ENCODE assay signal across 20 cellular contexts in genomic region chr22:27242474-27242873, GRCh38.
DNase-seq lines count a peak whose midpoint lies in the region; FAIRE-seq and TF ChIP-seq lines count a peak whose summit lies in the region.
"Had no signal": no experiment of that assay in that cellular context is flagged by ENCODE, and none has a peak within 500 bp of the region (broad histone marks: within the 10 kb centered on the region; RNA-seq: fewer than 3 reads in every experiment).

No MANE protein-coding gene starts in this region.

- H3K4me1 Mint-ChIP-seq in astrocyte (ENCODE audit: low read depth, unreplicated experiment) (peaks cover 22% of the 10 kb centered on the region), glutamatergic neuron (ENCODE audit: low read depth, unreplicated experiment) (peaks cover 20% of the 10 kb centered on the region)

- no peak overlapping the region for H3K4ac ChIP-seq in neuronal stem cell (ENCODE audit: low read length)

- peaks cover 3% of the 10 kb centered on the region for H3K9me3 ChIP-seq in astrocyte (ENCODE audit: insufficient read depth, low read depth, low read length)
- no peaks in the 10 kb centered on the region for H3K9me3 ChIP-seq in neuronal stem cell (replicated peaks in 1 of 2; ENCODE audit: control insufficient read depth in 2 of 2, insufficient read depth in 1 of 2, low read depth in 1 of 2, low read length in 2 of 2)
- peaks cover 0 to 2% (median 0%) of the 10 kb centered on the region in 3 donors for H3K9me3 ChIP-seq in tibial artery
- H3K9me3 ChIP-seq: BLaER1 treated with 17β-estradiol and CSF1 and Interleukin-3, amounts not matched to agents 10 nM and 100 nM; Peyer's patch had no signal

- H3K9ac ChIP-seq in astrocyte (ENCODE audit: low read length) (peak overlapping the region; percentile 58), neuronal stem cell (ENCODE audit: low read depth, low read length, poor library complexity) (no peak overlapping the region)
- H3K9ac ChIP-seq: BLaER1 treated with 17β-estradiol and CSF1 and Interleukin-3, amounts not matched to agents 10 nM and 100 nM had no signal

- peaks cover 2% of the 10 kb centered on the region for H3K36me3 Mint-ChIP-seq in astrocyte (ENCODE audit: low read depth, unreplicated experiment)
- H3K36me3 Mint-ChIP-seq in glutamatergic neuron (ENCODE audit: unreplicated experiment): peaks cover 7% of the 10 kb centered on the region
- H3K36me3 Mint-ChIP-seq: CD4-positive, alpha-beta memory T cell had no signal

- peak overlapping the region; percentile 25 for H2AFZ ChIP-seq in astrocyte (ENCODE audit: low read depth, low read length)
- H2AFZ ChIP-seq in neuronal stem cell (ENCODE audit: low read length): peak overlapping the region; percentile 25

- no peaks in the 10 kb centered on the region for H3K36me3 ChIP-seq in astrocyte (ENCODE audit: insufficient read depth, low read length)
- no peaks in the 10 kb centered on the region for H3K36me3 ChIP-seq in neuronal stem cell (replicated peaks in 1 of 2; ENCODE audit: control insufficient read depth in 2 of 2, insufficient read depth in 2 of 2, low read length in 2 of 2)
- H3K36me3 ChIP-seq in tibial artery: no peaks in the 10 kb centered on the region
- H3K36me3 ChIP-seq: BLaER1 treated with 17β-estradiol and CSF1 and Interleukin-3, amounts not matched to agents 10 nM and 100 nM; Peyer's patch had no signal

- no peak overlapping the region for H2BK120ac ChIP-seq in neuronal stem cell (ENCODE audit: low read depth, low read length)

- H3K4me2 ChIP-seq in astrocyte (ENCODE audit: low read length): no peak overlapping the region
- no peak overlapping the region for H3K4me2 ChIP-seq in neuronal stem cell (ENCODE audit: insufficient read depth, low read length, poor library complexity, severe bottlenecking)
- H3K4me2 ChIP-seq: BLaER1 treated with 17β-estradiol and CSF1 and Interleukin-3, amounts not matched to agents 10 nM and 100 nM had no signal

- no peak overlapping the region for H3K27ac Mint-ChIP-seq in astrocyte (ENCODE audit: unreplicated experiment)
- H3K27ac Mint-ChIP-seq in glutamatergic neuron (ENCODE audit: unreplicated experiment): peak overlapping the region; percentile 60
- H3K27ac Mint-ChIP-seq: CD4-positive, alpha-beta memory T cell; HFFc6 had no signal

- no peak overlapping the region for H2BK12ac ChIP-seq in neuronal stem cell (ENCODE audit: low read length)

- no peaks in the 10 kb centered on the region for H3K27me3 Mint-ChIP-seq in astrocyte (ENCODE audit: low read depth, unreplicated experiment)
- H3K27me3 Mint-ChIP-seq in glutamatergic neuron (ENCODE audit: unreplicated experiment): peaks cover 12% of the 10 kb centered on the region

- H3K9me3 Mint-ChIP-seq in astrocyte (ENCODE audit: unreplicated experiment) (no peaks in the 10 kb centered on the region), glutamatergic neuron (ENCODE audit: unreplicated experiment) (peaks cover 4% of the 10 kb centered on the region)
- H3K9me3 Mint-ChIP-seq: CD4-positive, alpha-beta memory T cell had no signal

- no CpG with 5 or more reads among the region's 6 CpGs for WGBS in neuronal stem cell (ENCODE audit: extremely low coverage in 2 of 2, insufficient read length in 2 of 2, insufficient replicate concordance in 1 of 2), 2 donors

- no peak overlapping the region for H3K14ac ChIP-seq in neuronal stem cell (ENCODE audit: low read length)

- H3K27me3 ChIP-seq in astrocyte (ENCODE audit: insufficient read depth, low read length): no peaks in the 10 kb centered on the region
- no peaks in the 10 kb centered on the region for H3K27me3 ChIP-seq in neuronal stem cell (ENCODE audit: control insufficient read depth in 3 of 3, insufficient read depth in 3 of 3, low read depth in 1 of 3, low read length in 3 of 3)
- no peaks in the 10 kb centered on the region for H3K27me3 ChIP-seq in tibial artery
- H3K27me3 ChIP-seq: BLaER1 treated with 17β-estradiol and CSF1 and Interleukin-3, amounts not matched to agents 10 nM and 100 nM; Peyer's patch had no signal

- H2AK5ac ChIP-seq in neuronal stem cell (ENCODE audit: low read depth, low read length): no peak overlapping the region

- no peak overlapping the region for H4K8ac ChIP-seq in neuronal stem cell (ENCODE audit: low read depth, low read length)

- DNase-seq in astrocyte (ENCODE audit: low read depth) (no peak), glutamatergic neuron (no peak), neuronal stem cell (ENCODE audit: low spot score) (no peak), tibial artery (no peak), iPS-NIHi11 (ENCODE audit: low spot score) (no peak), DMS153 treated with DMSO at 0.1 percent for 48 hours (lab: John Stamatoyannopoulos, UW; ENCODE audit: unreplicated experiment) (no peak), AG20443 (ENCODE audit: low spot score) (no peak), glomerular visceral epithelial cell (ENCODE audit: extremely low spot score) (no peak)
- DNase-seq: CD4-positive, alpha-beta memory T cell; DMS153; H7; HFFc6; Karpas-422; MV-4-11; NCI-H2081 treated with DMSO at 0.1 percent for 48 hours; NCI-H526 had no signal

- no peak overlapping the region for H4K91ac ChIP-seq in neuronal stem cell (ENCODE audit: low read depth, low read length, poor library complexity)

- no peaks in the 10 kb centered on the region for H4K20me1 ChIP-seq in astrocyte (ENCODE audit: insufficient read depth, low read length)

- no peak for FAIRE-seq in astrocyte (lab: Jason Lieb, UNC)
- FAIRE-seq: G401.6, GM19239 had no signal

- H3K79me2 ChIP-seq in astrocyte (ENCODE audit: insufficient read depth, low read length): no peaks in the 10 kb centered on the region

- H2BK15ac ChIP-seq in neuronal stem cell (ENCODE audit: low read length): no peak overlapping the region

- peak overlapping the region; percentile 73 for H3K27ac ChIP-seq in astrocyte (ENCODE audit: low read depth, low read length)
- H3K27ac ChIP-seq in neuronal stem cell (replicated peaks; ENCODE audit: low read length): no peak overlapping the region
- H3K27ac ChIP-seq in tibial artery: peak overlapping the region; percentile 70 to 71
- H3K27ac ChIP-seq: BLaER1 treated with 17β-estradiol and CSF1 and Interleukin-3, amounts not matched to agents 10 nM and 100 nM; Peyer's patch had no signal

- no peak overlapping the region for H3K4me3 ChIP-seq in astrocyte (ENCODE audit: insufficient read depth, low read depth, low read length)
- H3K4me3 ChIP-seq in neuronal stem cell (ENCODE audit: low read length in 2 of 2): no peak overlapping the region
- no peak overlapping the region for H3K4me3 ChIP-seq in tibial artery
- H3K4me3 ChIP-seq: BLaER1 treated with 17β-estradiol and CSF1 and Interleukin-3, amounts not matched to agents 10 nM and 100 nM; Peyer's patch had no signal

- TF ChIP-seq CTCF in astrocyte (IDR thresholded peaks at IDR 0.05; ENCODE audit: insufficient read depth, low read depth, low read length) (no peak), glutamatergic neuron (IDR thresholded peaks at IDR 0.05; ENCODE audit: partially characterized antibody, unreplicated experiment) (no peak), tibial artery (IDR thresholded peaks at IDR 0.05) (no peak)

- H3K23ac ChIP-seq in neuronal stem cell (ENCODE audit: low read depth, low read length, poor library complexity): no peak overlapping the region

- H3K18ac ChIP-seq in neuronal stem cell (ENCODE audit: low read length): no peak overlapping the region

- intact Hi-C loops in tibial artery (cut with DNase I; ENCODE audit: low total_unique reads): no loop called here

- H3K4me3 Mint-ChIP-seq in astrocyte (ENCODE audit: unreplicated experiment): no peak overlapping the region
- H3K4me3 Mint-ChIP-seq in glutamatergic neuron (ENCODE audit: unreplicated experiment): peak overlapping the region; percentile 53
- H3K4me3 Mint-ChIP-seq: CD4-positive, alpha-beta memory T cell; HFFc6 had no signal

- H3K79me1 ChIP-seq in neuronal stem cell (ENCODE audit: low read depth, low read length): no peaks in the 10 kb centered on the region

- H2BK5ac ChIP-seq in neuronal stem cell (ENCODE audit: low read length): no peak overlapping the region

- peaks cover 27% of the 10 kb centered on the region for H3K4me1 ChIP-seq in astrocyte (ENCODE audit: insufficient read depth, low read length)
- peaks cover 13 to 61% of the 10 kb centered on the region in 2 donors for H3K4me1 ChIP-seq in neuronal stem cell (ENCODE audit: control insufficient read depth in 2 of 2, insufficient read depth in 1 of 2, low read depth in 1 of 2, low read length in 2 of 2)
- peaks cover 0 to 44% (median 27%) of the 10 kb centered on the region in 4 donors for H3K4me1 ChIP-seq in tibial artery
